In genomic region chr1:114154963-114155322, GRCh38 we compare ENCODE assay signal across 13 cellular contexts. TPM values are rescaled to one million over a fixed set of nuclear protein-coding genes. Genes with fewer than 3 reads are reported as not detected.
DNase-seq lines count a peak whose midpoint lies in the region; ATAC-seq and TF ChIP-seq lines count a peak whose summit lies in the region.
"Had no signal": no experiment of that assay in that cellular context is flagged by ENCODE, and none has a peak within 500 bp of the region (broad histone marks: within the 10 kb centered on the region; RNA-seq: fewer than 3 reads in every experiment).

No MANE protein-coding gene starts in this region.

- no peaks in the 10 kb centered on the region for H3K36me3 ChIP-seq in CD8-positive, alpha-beta memory T cell (ENCODE audit: insufficient read depth, low read length)
- H3K36me3 ChIP-seq in HEK293 (ENCODE audit: control insufficient read depth in 2 of 2, insufficient read depth in 1 of 2, low read length in 2 of 2) (no peaks in the 10 kb centered on the region), mesenchymal stem cell (ENCODE audit: control insufficient read depth in 1 of 2, insufficient read depth in 2 of 2, low read depth in 1 of 2, low read length in 2 of 2) (no peaks in the 10 kb centered on the region)

- peaks cover 19% of the 10 kb centered on the region for H3K4me1 ChIP-seq in CD8-positive, alpha-beta memory T cell (ENCODE audit: insufficient read depth, low read length)
- peaks cover 11% of the 10 kb centered on the region for H3K4me1 ChIP-seq in HEK293 (ENCODE audit: control insufficient read depth, insufficient read depth, low read length)
- H3K4me1 ChIP-seq in mesenchymal stem cell (ENCODE audit: control insufficient read depth, insufficient read depth, low read depth, low read length), result peaks cover 28% of the 10 kb centered on the region

- H3K14ac ChIP-seq in mesenchymal stem cell (ENCODE audit: low read length in 2 of 2), result no peak overlapping the region

- H3K27ac ChIP-seq in CD8-positive, alpha-beta memory T cell (ENCODE audit: low read depth, low read length), result no peak overlapping the region
- H3K27ac ChIP-seq in HEK293 (ENCODE audit: extremely low read depth, low read depth, low read length), result no peak overlapping the region
- no peak overlapping the region for H3K27ac ChIP-seq in mesenchymal stem cell (ENCODE audit: low read length, poor library complexity, severe bottlenecking)

- no peak overlapping the region for H2AFZ ChIP-seq in mesenchymal stem cell (ENCODE audit: low read depth, low read length)

- no peak overlapping the region for H3K27ac Mint-ChIP-seq in CD8-positive, alpha-beta memory T cell
- H3K27ac Mint-ChIP-seq: IgD-negative memory B cell had no signal

- peak in 2 of 5 donors; percentile 1 to 5 for DNase-seq in CD8-positive, alpha-beta memory T cell
- DNase-seq in astrocyte of the spinal cord (ENCODE audit: low read depth, low spot score) (peak; percentile 11), mesenchymal stem cell (peak; percentile 12), NCI-H1105 treated with DMSO at 0.1 percent for 48 hours (lab: John Stamatoyannopoulos, UW) (no peak), DMS153 (lab: John Stamatoyannopoulos, UW) (no peak), KG1 (lab: John Stamatoyannopoulos, UW) (no peak)
- DNase-seq: foreskin melanocyte, Right ventricle myocardium superior had no signal

- no peak overlapping the region for H2BK120ac ChIP-seq in mesenchymal stem cell (ENCODE audit: low read depth, low read length)

- no peak for ATAC-seq in GM19328 (IDR thresholded peaks at IDR 0.05; ENCODE audit: unreplicated experiment)

- H3K4me1 Mint-ChIP-seq in CD8-positive, alpha-beta memory T cell, result peaks cover 9 to 19% (median 11%) of the 10 kb centered on the region in 3 donors

- no peaks in the 10 kb centered on the region for H3K36me3 Mint-ChIP-seq in CD8-positive, alpha-beta memory T cell

- POLR2A ChIA-PET in CD8-positive, alpha-beta memory T cell (lab: Charles Lee), result no interaction called here
- POLR2A ChIA-PET in HEK293 (lab: Yijun Ruan, JAX), result no interaction called here

- H4K91ac ChIP-seq in mesenchymal stem cell (ENCODE audit: low read length), result no peak overlapping the region

- no peak overlapping the region for H3K18ac ChIP-seq in mesenchymal stem cell (ENCODE audit: low read depth in 1 of 2, low read length in 2 of 2)

- in situ Hi-C loops in astrocyte of the spinal cord (cut with HindIII; ENCODE audit: low sequenced_read_pairs), result no loop called here

- no peak overlapping the region for H4K8ac ChIP-seq in mesenchymal stem cell (ENCODE audit: low read length)

- no peak overlapping the region for H3K9ac ChIP-seq in mesenchymal stem cell (ENCODE audit: low read length)

- H2BK15ac ChIP-seq in mesenchymal stem cell (ENCODE audit: low read depth, poor library complexity, severe bottlenecking), result no peak overlapping the region

- H3K9me3 Mint-ChIP-seq in CD8-positive, alpha-beta memory T cell, result peaks cover 0 to 6% (median 0%) of the 10 kb centered on the region in 5 donors

- H3K4me3 Mint-ChIP-seq in CD8-positive, alpha-beta memory T cell, result peak overlapping the region in 5 of 7 donors; percentile 5 to 86 (median 73)

- H3K27me3 Mint-ChIP-seq in CD8-positive, alpha-beta memory T cell, result peaks cover 55 to 70% of the 10 kb centered on the region in 2 donors

- no peak overlapping the region for H2BK12ac ChIP-seq in mesenchymal stem cell (ENCODE audit: low read length in 2 of 2)

- H3K23ac ChIP-seq in mesenchymal stem cell (ENCODE audit: low read length in 2 of 2), result no peak overlapping the region

- H3K4me3 ChIP-seq in CD8-positive, alpha-beta memory T cell (ENCODE audit: low read length), result no peak overlapping the region
- H3K4me3 ChIP-seq in HEK293 (ENCODE audit: low read depth, low read length) (no peak overlapping the region), astrocyte of the spinal cord (ENCODE audit: low read depth, low read length) (no peak overlapping the region), mesenchymal stem cell (ENCODE audit: insufficient read depth in 1 of 2, low read depth in 1 of 2, low read length in 2 of 2) (peak overlapping the region in 1 of 2 experiments; percentile 44)

- TF ChIP-seq CTCF in HEK293 (tag by site-specific recombination; IDR thresholded peaks at IDR 0.05) (no peak), astrocyte of the spinal cord (IDR thresholded peaks at IDR 0.05; ENCODE audit: low read depth, low read length) (no peak)

- CTCF ChIA-PET in CD8-positive, alpha-beta memory T cell (lab: Charles Lee), result no interaction called here
- CTCF ChIA-PET in HEK293 (lab: Yijun Ruan, JAX), result interaction anchor here (0.6 kb wide), 1 partner anchor 148 kb away, joined by 3 read pairs; no protein-coding TSS in a partner anchor

- no peak overlapping the region for H2AK5ac ChIP-seq in mesenchymal stem cell (ENCODE audit: low read length, severe bottlenecking)

- peaks cover 49% of the 10 kb centered on the region for H3K27me3 ChIP-seq in CD8-positive, alpha-beta memory T cell (ENCODE audit: insufficient read depth, low read length, poor library complexity, severe bottlenecking)
- peaks cover 96 to 98% of the 10 kb centered on the region in 2 experiments for H3K27me3 ChIP-seq in mesenchymal stem cell (ENCODE audit: control insufficient read depth in 1 of 2, insufficient read depth in 1 of 2, low read length in 2 of 2)

- H2BK5ac ChIP-seq in mesenchymal stem cell (ENCODE audit: low read depth, low read length, poor library complexity, severe bottlenecking), result no peak overlapping the region

- H3K4me2 ChIP-seq in mesenchymal stem cell (ENCODE audit: low read length, poor library complexity, severe bottlenecking), result no peak overlapping the region

- H3K79me1 ChIP-seq in mesenchymal stem cell (replicated peaks; ENCODE audit: low read length, poor library complexity, severe bottlenecking), result no peaks in the 10 kb centered on the region

- no peaks in the 10 kb centered on the region for H3K9me3 ChIP-seq in CD8-positive, alpha-beta memory T cell (ENCODE audit: low read length)
- H3K9me3 ChIP-seq in HEK293 (ENCODE audit: control insufficient read depth, insufficient read depth, low read depth, low read length) (no peaks in the 10 kb centered on the region), mesenchymal stem cell (ENCODE audit: control insufficient read depth, low read length) (no peaks in the 10 kb centered on the region)

- no peak overlapping the region for H3K4ac ChIP-seq in mesenchymal stem cell (ENCODE audit: low read depth in 1 of 2, low read length in 2 of 2)

- WGBS in mesenchymal stem cell, result 14% methylated on average over 19 of the region's 19 CpGs

TF ChIP-seq in HEK293, 187 proteins besides CTCF, POLR2A, EP300 and RAD21:
- TF ChIP-seq ZNF624 (tag by site-specific recombination; IDR thresholded peaks at IDR 0.05) (no peak), REST (tag by site-specific recombination; IDR thresholded peaks at IDR 0.05) (peak; percentile 97)

RNA-seq across cellular contexts. Expression of gene SYT6, which starts 1.3 kb away (rescaled TPM):
- total RNA-seq in CD8-positive, alpha-beta memory T cell, result not detected
- not detected for polyA plus RNA-seq in CD8-positive, alpha-beta memory T cell
- polyA plus RNA-seq in mesenchymal stem cell (2013, experiment 1 of 2), result not detected
- polyA plus RNA-seq in mesenchymal stem cell (2013, experiment 2 of 2), result not detected
- total RNA-seq: H4, osteocyte, Right ventricle myocardium superior had no signal
- polyA plus RNA-seq: IgD-negative memory B cell had no signal

Comparison
In these comparisons a context has a peak if more than half of its experiments do, and no peak if none do; other contexts are left out.
1. DNase-seq: peak in astrocyte of the spinal cord (single experiment) and mesenchymal stem cell (single experiment); none in NCI-H1105 treated with DMSO at 0.1 percent for 48 hours (single experiment), DMS153 (single experiment) and KG1 (single experiment).